17 cellular contexts compared by ENCODE assay signal in the genomic region with DNA sequence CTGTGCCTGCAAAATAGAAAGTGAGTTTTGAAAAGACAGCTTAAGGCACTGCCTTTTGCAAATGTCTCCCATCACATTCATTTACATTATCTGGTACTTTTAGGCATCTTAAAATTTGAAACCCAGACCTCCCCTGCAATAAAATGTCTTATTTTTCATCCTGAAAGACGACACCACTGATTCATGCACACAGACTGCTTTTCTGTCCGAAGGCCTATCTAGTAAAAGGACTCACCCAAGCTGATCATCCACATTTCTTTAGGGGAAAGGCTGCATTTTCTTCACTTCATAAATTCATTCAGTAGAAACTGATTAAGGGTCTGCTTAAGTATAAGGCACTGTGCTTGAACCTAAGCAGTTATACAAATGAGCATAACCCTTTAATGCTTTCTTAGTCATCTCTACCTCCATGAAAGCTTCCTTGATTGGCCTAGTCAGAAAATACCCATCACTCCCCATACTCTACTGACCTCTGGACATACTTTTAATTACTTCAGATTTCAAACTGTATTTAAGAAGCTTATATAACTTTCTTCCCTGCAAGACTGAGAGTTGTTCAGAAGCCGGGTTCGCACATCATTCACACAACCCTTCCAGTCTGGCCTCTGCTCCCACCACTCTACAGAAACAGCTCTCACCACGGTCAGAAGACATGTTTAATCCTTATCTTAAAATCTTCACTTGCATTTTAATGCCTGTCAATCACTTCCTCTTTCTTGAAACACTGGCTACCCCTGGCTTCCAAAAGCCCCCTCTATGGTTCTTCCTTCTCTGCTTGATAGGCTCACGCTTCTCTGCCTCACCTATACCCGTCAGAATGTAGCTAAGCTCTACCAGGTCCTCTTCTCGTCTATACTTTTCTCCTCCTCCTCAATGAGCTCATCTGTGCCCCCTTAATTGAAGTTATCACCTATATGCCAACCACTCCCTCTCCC.
DNase-seq lines count a peak whose midpoint lies in the region; ATAC-seq, FAIRE-seq and TF ChIP-seq lines count a peak whose summit lies in the region.
"Had no signal": no experiment of that assay in that cellular context is flagged by ENCODE, and none has a peak within 500 bp of the region (broad histone marks: within the 10 kb centered on the region; RNA-seq: fewer than 3 reads in every experiment).

No MANE protein-coding gene starts in this region.

- no peaks in the 10 kb centered on the region for H4K20me1 ChIP-seq in GM12878 (ENCODE audit: control insufficient read depth, insufficient read depth)

- TF ChIP-seq POLR2A in GM12878 (IDR thresholded peaks at IDR 0.05; ENCODE audit: low read depth, low read length), result no peak

- in situ Hi-C loops in GM12878 (cut with MboI), result no loop called here
- in situ Hi-C loops in HAP-1 (cut with MboI; ENCODE audit: low sequenced_read_pairs), result loop anchor here (25.0 kb wide), 1 partner anchor 623 kb away; no protein-coding TSS in a partner anchor

- no peak for FAIRE-seq in GM12878 (lab: Jason Lieb, UNC)
- FAIRE-seq: TTC549 had no signal

- RAD21 ChIA-PET in GM12878 (lab: Charles Lee; ENCODE audit: unreplicated experiment), result no interaction called here

- H3K4me3 ChIP-seq in GM12878 (no peak overlapping the region), HAP-1 (no peak overlapping the region)
- H3K4me3 ChIP-seq: SJCRH30, thyroid gland had no signal

- H3K9ac ChIP-seq in GM12878 (ENCODE audit: control insufficient read depth, insufficient read depth, low read length), result no peak overlapping the region

- H3K27me3 ChIP-seq in GM12878 (replicated peaks in 1 of 2; ENCODE audit: control insufficient read depth in 2 of 2, insufficient read depth in 2 of 2, low read length in 1 of 2) (no peaks in the 10 kb centered on the region), HAP-1 (ENCODE audit: low read depth) (no peaks in the 10 kb centered on the region)
- H3K27me3 ChIP-seq: SJCRH30, thyroid gland had no signal

- no peak for TF ChIP-seq EP300 in GM12878 (IDR thresholded peaks at IDR 0.05; ENCODE audit: borderline replicate concordance in 1 of 2, control insufficient read depth in 1 of 2, low read depth in 2 of 2, low read length in 2 of 2)

- H3K9me3 ChIP-seq in GM12878 (replicated peaks; ENCODE audit: control insufficient read depth, insufficient read depth, low read length) (no peaks in the 10 kb centered on the region), HAP-1 (no peaks in the 10 kb centered on the region)
- H3K9me3 ChIP-seq: SJCRH30, thyroid gland had no signal

- no peak overlapping the region for H3K27ac ChIP-seq in GM12878 (ENCODE audit: control insufficient read depth, insufficient read depth)
- H3K27ac ChIP-seq: 22Rv1, epithelial cell of prostate, SJCRH30, thyroid gland had no signal

- DNase-seq in DMS 273 (lab: John Stamatoyannopoulos, UW; ENCODE audit: unreplicated experiment) (peak; percentile 2), DMS 273 treated with DMSO at 0.1 percent for 48 hours (lab: John Stamatoyannopoulos, UW) (no peak), GM12878 (ENCODE audit: low read depth, low spot score) (no peak), nephron progenitor cell (no peak), HAP-1 (ENCODE audit: low spot score in 2 of 2) (no peak), UCSD-AML1 (lab: John Stamatoyannopoulos, UW; ENCODE audit: unreplicated experiment) (no peak)
- DNase-seq: head of caudate nucleus, kidney glomerular epithelial cell, NCI-H1436, NCI-H226, thyroid gland had no signal

- no peak overlapping the region for H2AFZ ChIP-seq in GM12878 (ENCODE audit: control insufficient read depth, low read depth, low read length)

- H3K27ac Mint-ChIP-seq in IgD-negative memory B cell (peak overlapping the region; percentile 12 to 42 (median 27)), nephron progenitor cell (peak overlapping the region; percentile 66)

- no peaks in the 10 kb centered on the region for H3K79me2 ChIP-seq in GM12878 (ENCODE audit: control insufficient read depth, insufficient read depth, low read length)

- H3K4me3 Mint-ChIP-seq in IgD-negative memory B cell (peak overlapping the region in 2 of 4 donors; percentile 31 to 59), nephron progenitor cell (no peak overlapping the region)

- no peak for ATAC-seq in GM12878
- ATAC-seq in HG02610 (IDR thresholded peaks at IDR 0.05; ENCODE audit: unreplicated experiment), result no peak

- WGBS in GM12878 (ENCODE audit: insufficient coverage, insufficient replicate concordance, low lambda C conversion rate, missing lambda C conversion rate), result 71% methylated on average over 8 of the region's 8 CpGs

- BruUV-seq in GM12878 (replicated peaks; lab: Mats Ljungman, UMichigan), result no TSS peak

- no peaks in the 10 kb centered on the region for H3K27me3 Mint-ChIP-seq in IgD-negative memory B cell
- H3K27me3 Mint-ChIP-seq in nephron progenitor cell (ENCODE audit: low read depth, poor library complexity), result no peaks in the 10 kb centered on the region

- POLR2A ChIA-PET in GM12878 (lab: Charles Lee), result no interaction called here

- H3K4me2 ChIP-seq in GM12878 (ENCODE audit: control insufficient read depth, insufficient read depth), result no peak overlapping the region

- H3K36me3 Mint-ChIP-seq in IgD-negative memory B cell (peaks cover 7% of the 10 kb centered on the region), nephron progenitor cell (ENCODE audit: low read depth) (peaks cover 47% of the 10 kb centered on the region)

- H3K36me3 ChIP-seq in GM12878 (ENCODE audit: control insufficient read depth in 2 of 2, insufficient read depth in 2 of 2, low read length in 1 of 2) (peaks cover 2 to 8% of the 10 kb centered on the region in 2 experiments; a peak in 3 of 4 replicates), HAP-1 (replicated peaks) (peaks cover 23% of the 10 kb centered on the region)

- SMC1A ChIA-PET in GM12878 (lab: Charles Lee; ENCODE audit: uncharacterized antibody, unreplicated experiment), result no interaction called here

- intact Hi-C loops in GM12878 (cut with micrococcal nuclease; ENCODE audit: unreplicated experiment), result no loop called here

- H3K4me1 ChIP-seq in GM12878 (ENCODE audit: control insufficient read depth, insufficient read depth, low read length) (no peaks in the 10 kb centered on the region), HAP-1 (peaks cover 4% of the 10 kb centered on the region; the same call in 1 of the 2 replicates)
- H3K4me1 ChIP-seq: SJCRH30 had no signal

- peaks cover 23 to 27% (median 24%) of the 10 kb centered on the region in 3 donors for H3K4me1 Mint-ChIP-seq in IgD-negative memory B cell
- peaks cover 43% of the 10 kb centered on the region for H3K4me1 Mint-ChIP-seq in nephron progenitor cell

- CTCF ChIA-PET in GM12878 (lab: Yijun Ruan, JAX), result interaction anchor here (0.6 to 2.0 kb wide), 6 partner anchors 9 to 1321 kb away, joined by 3 to 9 read pairs (median 4); no protein-coding TSS in a partner anchor

- H3K9me3 Mint-ChIP-seq in IgD-negative memory B cell, result no peaks in the 10 kb centered on the region
- H3K9me3 Mint-ChIP-seq in nephron progenitor cell, result no peaks in the 10 kb centered on the region

- TF ChIP-seq CTCF in GM12878 (IDR thresholded peaks at IDR 0.05 in 2 of 3, conservative IDR thresholded peaks at IDR 0.05 in 1 of 3; ENCODE audit: control insufficient read depth in 2 of 3, extremely low read depth in 1 of 3, insufficient read depth in 1 of 3, low read depth in 3 of 3, low read length in 3 of 3) (no peak), nephron progenitor cell (IDR thresholded peaks at IDR 0.05) (no peak)

- TF ChIP-seq RAD21 in GM12878 (IDR thresholded peaks at IDR 0.05; ENCODE audit: insufficient read depth, low read depth, low read length), result no peak

TF ChIP-seq in GM12878, 131 proteins besides CTCF, POLR2A, EP300 and RAD21:
- TF ChIP-seq NFXL1 (IDR thresholded peaks at IDR 0.05; ENCODE audit: borderline replicate concordance), result no peak
- peak; percentile 51; the same call in 1 of the 2 replicates for TF ChIP-seq SPI1 (IDR thresholded peaks at IDR 0.05; ENCODE audit: borderline replicate concordance, insufficient read depth, low read depth, low read length)
- TF ChIP-seq, protein P1, sequence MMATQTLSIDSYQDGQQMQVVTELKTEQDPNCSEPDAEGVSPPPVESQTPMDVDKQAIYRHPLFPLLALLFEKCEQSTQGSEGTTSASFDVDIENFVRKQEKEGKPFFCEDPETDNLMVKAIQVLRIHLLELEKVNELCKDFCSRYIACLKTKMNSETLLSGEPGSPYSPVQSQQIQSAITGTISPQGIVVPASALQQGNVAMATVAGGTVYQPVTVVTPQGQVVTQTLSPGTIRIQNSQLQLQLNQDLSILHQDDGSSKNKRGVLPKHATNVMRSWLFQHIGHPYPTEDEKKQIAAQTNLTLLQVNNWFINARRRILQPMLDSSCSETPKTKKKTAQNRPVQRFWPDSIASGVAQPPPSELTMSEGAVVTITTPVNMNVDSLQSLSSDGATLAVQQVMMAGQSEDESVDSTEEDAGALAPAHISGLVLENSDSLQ (IDR thresholded peaks at IDR 0.05), result peak; percentile 60
